In the genomic region with DNA sequence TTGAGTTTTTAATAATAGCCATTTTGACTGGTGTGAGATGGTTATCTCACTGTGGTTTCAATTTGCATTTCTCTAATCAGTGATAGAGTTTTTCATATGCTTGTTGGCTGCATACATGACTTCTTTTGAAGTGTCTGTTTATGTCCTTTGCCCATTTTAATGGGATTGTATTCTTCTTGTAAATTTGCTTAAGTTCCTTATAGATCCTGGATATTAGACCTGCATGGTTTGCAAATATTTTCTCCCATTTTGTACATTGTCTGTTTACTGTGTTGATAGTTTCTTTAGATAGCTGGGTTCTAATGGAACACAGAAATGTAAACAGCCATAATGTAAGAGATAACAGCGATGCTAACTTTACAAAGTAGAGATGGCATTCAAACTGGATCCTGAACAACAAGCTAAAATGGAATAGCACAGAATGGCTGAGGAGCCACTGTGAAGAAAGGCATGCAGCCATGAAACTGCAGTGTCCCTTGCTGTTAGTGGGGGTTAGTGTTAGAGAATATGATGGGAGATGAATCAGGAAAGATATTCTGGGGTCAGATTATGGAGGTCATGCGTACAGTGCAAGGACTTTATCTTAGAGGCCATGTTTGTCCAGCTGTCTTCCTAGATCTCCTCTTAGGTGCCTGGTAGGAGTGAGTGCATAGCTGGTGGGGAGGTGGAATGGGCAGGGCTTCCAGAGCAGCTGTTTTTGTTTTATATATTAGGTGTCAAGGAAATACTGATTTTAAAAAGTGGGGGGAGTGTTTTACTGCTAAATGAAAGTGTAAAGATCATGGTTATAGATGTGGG, we compare ENCODE assay signal across 17 cellular contexts. TPM values are rescaled to one million over a fixed set of nuclear protein-coding genes. Genes with fewer than 3 reads are reported as not detected.
"Had no signal": no experiment of that assay in that cellular context is flagged by ENCODE, and none has a peak within 500 bp of the region (broad histone marks: within the 10 kb centered on the region; RNA-seq: fewer than 3 reads in every experiment).

No MANE protein-coding gene starts in this region.

- DNase-seq: activated CD4-positive, CD25-positive, alpha-beta regulatory T cell; activated naive CD8-positive, alpha-beta T cell treated with anti-CD3 and anti-CD28 coated beads for 36 hours; brain microvascular endothelial cell; cerebellar nuclear complex; esophagus squamous epithelium; foreskin keratinocyte; pancreas; stimulated activated CD4-positive, alpha-beta T cell treated with anti-CD3 and anti-CD28 coated beads, Interleukin-15, amount 100 ng/mL, for 24 hours; stimulated activated CD4-positive, alpha-beta T cell treated with anti-CD3 and anti-CD28 coated beads, Interleukin-4, amount 100 ng/mL, for 4 hours; stomach; T-helper 17 cell had no signal

- H3K27ac ChIP-seq: brain microvascular endothelial cell, esophagus squamous epithelium, foreskin keratinocyte, pancreas, stomach, thoracic aorta had no signal

- H3K4me3 Mint-ChIP-seq: activated naive CD8-positive, alpha-beta T cell treated with anti-CD3 and anti-CD28 coated beads for 36 hours; T-helper 17 cell had no signal

- H3K27ac Mint-ChIP-seq: activated T-helper 2 cell treated with anti-CD3 and anti-CD28 coated beads, Interferon-gamma antibody, Interleukin-2, Interleukin-4, amounts not matched to agents 10 μg/mL and 5 μg/mL and 100 μg/mL, durations not matched to agents 14 hours and 24 hours and 36 hours; T-helper 17 cell had no signal

- H3K9me3 ChIP-seq: esophagus squamous epithelium, pancreas, stomach, thoracic aorta had no signal

- ATAC-seq: foreskin keratinocyte, left lobe of liver, T-helper 17 cell had no signal

- H3K27me3 Mint-ChIP-seq: activated naive CD8-positive, alpha-beta T cell treated with anti-CD3 and anti-CD28 coated beads for 36 hours; T-helper 17 cell had no signal

- H3K27me3 ChIP-seq: brain microvascular endothelial cell, esophagus squamous epithelium, foreskin keratinocyte, pancreas, stomach had no signal

- H3K9me3 Mint-ChIP-seq: activated naive CD8-positive, alpha-beta T cell treated with anti-CD3 and anti-CD28 coated beads for 36 hours; activated T-helper 2 cell treated with anti-CD3 and anti-CD28 coated beads, Interferon-gamma antibody, Interleukin-2, Interleukin-4, amounts not matched to agents 10 μg/mL and 5 μg/mL and 100 μg/mL, durations not matched to agents 14 hours and 24 hours and 36 hours had no signal

- H3K4me1 ChIP-seq: esophagus squamous epithelium, foreskin keratinocyte, pancreas had no signal

- H3K4me3 ChIP-seq: esophagus squamous epithelium, pancreas, stomach, thoracic aorta had no signal

RNA-seq across cellular contexts. Expression of a gene that starts 48.2 kb away (rescaled TPM):
- total RNA-seq: dermis microvascular lymphatic vessel endothelial cell, esophagus squamous epithelium, left lobe of liver, skeletal muscle tissue, thoracic aorta, ureter had no signal
- polyA plus RNA-seq: foreskin keratinocyte, pancreas, stomach had no signal
